1 cellular context compared by ENCODE assay signal in genomic region chr20:43936371-43936770, GRCh38.
TF ChIP-seq lines count a peak whose summit lies in the region.

No MANE protein-coding gene starts in this region.

TF ChIP-seq in A549, 52 proteins besides CTCF, POLR2A, EP300 and RAD21 (continued from another document):
- TF ChIP-seq BCL3 (IDR thresholded peaks at IDR 0.05) = no peak
- no peak for TF ChIP-seq BHLHE40 (IDR thresholded peaks at IDR 0.05; ENCODE audit: low read depth, low read length)
- no peak for TF ChIP-seq HMGXB4 (CRISPR knock-in tag; IDR thresholded peaks at IDR 0.05; ENCODE audit: borderline replicate concordance)
- no peak for TF ChIP-seq GATA3 (IDR thresholded peaks at IDR 0.05; ENCODE audit: borderline replicate concordance)
- TF ChIP-seq NR3C1 (IDR thresholded peaks at IDR 0.05) = no peak
- TF ChIP-seq MAFK (IDR thresholded peaks at IDR 0.05; ENCODE audit: partially characterized antibody) = no peak
